ENCODE assay signal across 1 cellular context in the genomic region with DNA sequence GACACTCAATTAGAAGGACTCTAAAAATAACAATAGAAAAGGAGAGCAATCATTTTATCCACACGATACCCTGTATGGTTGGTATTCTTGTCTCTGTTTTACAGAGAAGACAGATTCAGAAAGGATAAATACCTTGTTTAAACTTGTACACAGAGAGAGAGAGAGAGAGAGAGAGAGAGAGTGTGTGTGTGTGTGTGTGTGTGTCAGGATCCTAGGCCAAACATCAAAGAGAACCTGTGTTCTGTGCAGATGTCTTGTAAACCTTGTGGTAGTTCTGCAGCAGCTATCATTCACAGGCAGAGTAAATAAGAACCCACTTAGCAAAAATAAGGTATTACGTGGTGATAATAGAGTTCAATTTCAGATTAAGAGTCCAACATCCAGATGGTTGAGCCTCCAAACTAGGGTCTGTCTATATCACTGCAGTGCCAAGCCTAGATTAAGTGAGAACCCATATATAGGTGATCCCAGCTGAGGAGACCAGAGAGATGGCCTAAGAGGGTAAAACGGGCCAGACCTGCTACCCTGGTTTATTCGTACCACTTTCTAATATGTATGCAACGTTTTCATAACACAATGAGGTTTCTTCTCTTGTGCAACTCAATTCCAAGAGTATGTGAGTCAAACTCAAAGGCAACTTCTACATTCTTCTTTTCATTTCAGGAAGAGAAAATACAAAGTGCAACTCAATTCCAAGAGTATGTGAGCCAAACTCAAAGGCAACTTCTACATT.
TF ChIP-seq lines count a peak whose summit lies in the region.

No MANE protein-coding gene starts in this region.

TF ChIP-seq in HCT116, 20 proteins besides CTCF, POLR2A, EP300 and RAD21 (continued from another document):
- TF ChIP-seq, protein P1, sequence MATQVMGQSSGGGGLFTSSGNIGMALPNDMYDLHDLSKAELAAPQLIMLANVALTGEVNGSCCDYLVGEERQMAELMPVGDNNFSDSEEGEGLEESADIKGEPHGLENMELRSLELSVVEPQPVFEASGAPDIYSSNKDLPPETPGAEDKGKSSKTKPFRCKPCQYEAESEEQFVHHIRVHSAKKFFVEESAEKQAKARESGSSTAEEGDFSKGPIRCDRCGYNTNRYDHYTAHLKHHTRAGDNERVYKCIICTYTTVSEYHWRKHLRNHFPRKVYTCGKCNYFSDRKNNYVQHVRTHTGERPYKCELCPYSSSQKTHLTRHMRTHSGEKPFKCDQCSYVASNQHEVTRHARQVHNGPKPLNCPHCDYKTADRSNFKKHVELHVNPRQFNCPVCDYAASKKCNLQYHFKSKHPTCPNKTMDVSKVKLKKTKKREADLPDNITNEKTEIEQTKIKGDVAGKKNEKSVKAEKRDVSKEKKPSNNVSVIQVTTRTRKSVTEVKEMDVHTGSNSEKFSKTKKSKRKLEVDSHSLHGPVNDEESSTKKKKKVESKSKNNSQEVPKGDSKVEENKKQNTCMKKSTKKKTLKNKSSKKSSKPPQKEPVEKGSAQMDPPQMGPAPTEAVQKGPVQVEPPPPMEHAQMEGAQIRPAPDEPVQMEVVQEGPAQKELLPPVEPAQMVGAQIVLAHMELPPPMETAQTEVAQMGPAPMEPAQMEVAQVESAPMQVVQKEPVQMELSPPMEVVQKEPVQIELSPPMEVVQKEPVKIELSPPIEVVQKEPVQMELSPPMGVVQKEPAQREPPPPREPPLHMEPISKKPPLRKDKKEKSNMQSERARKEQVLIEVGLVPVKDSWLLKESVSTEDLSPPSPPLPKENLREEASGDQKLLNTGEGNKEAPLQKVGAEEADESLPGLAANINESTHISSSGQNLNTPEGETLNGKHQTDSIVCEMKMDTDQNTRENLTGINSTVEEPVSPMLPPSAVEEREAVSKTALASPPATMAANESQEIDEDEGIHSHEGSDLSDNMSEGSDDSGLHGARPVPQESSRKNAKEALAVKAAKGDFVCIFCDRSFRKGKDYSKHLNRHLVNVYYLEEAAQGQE (IDR thresholded peaks at IDR 0.05; ENCODE audit: low read depth): no peak
- TF ChIP-seq, protein P2, sequence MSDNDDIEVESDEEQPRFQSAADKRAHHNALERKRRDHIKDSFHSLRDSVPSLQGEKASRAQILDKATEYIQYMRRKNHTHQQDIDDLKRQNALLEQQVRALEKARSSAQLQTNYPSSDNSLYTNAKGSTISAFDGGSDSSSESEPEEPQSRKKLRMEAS (IDR thresholded peaks at IDR 0.05): no peak
- TF ChIP-seq CEBPB (IDR thresholded peaks at IDR 0.05; ENCODE audit: low read depth) (no peak), YY1 (IDR thresholded peaks at IDR 0.05; ENCODE audit: extremely low read depth, insufficient replicate concordance, low read depth, low read length) (no peak), FOSL1 (IDR thresholded peaks at IDR 0.05; ENCODE audit: low read depth) (no peak), ELF1 (IDR thresholded peaks at IDR 0.05; ENCODE audit: borderline replicate concordance, low read depth) (no peak), SP1 (IDR thresholded peaks at IDR 0.05; ENCODE audit: low read depth) (no peak), ZNF274 (IDR thresholded peaks at IDR 0.05; ENCODE audit: low read depth, low read length) (no peak)
- TF ChIP-seq, protein P3, sequence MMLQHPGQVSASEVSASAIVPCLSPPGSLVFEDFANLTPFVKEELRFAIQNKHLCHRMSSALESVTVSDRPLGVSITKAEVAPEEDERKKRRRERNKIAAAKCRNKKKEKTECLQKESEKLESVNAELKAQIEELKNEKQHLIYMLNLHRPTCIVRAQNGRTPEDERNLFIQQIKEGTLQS (IDR thresholded peaks at IDR 0.05): no peak
- TF ChIP-seq, protein P4, sequence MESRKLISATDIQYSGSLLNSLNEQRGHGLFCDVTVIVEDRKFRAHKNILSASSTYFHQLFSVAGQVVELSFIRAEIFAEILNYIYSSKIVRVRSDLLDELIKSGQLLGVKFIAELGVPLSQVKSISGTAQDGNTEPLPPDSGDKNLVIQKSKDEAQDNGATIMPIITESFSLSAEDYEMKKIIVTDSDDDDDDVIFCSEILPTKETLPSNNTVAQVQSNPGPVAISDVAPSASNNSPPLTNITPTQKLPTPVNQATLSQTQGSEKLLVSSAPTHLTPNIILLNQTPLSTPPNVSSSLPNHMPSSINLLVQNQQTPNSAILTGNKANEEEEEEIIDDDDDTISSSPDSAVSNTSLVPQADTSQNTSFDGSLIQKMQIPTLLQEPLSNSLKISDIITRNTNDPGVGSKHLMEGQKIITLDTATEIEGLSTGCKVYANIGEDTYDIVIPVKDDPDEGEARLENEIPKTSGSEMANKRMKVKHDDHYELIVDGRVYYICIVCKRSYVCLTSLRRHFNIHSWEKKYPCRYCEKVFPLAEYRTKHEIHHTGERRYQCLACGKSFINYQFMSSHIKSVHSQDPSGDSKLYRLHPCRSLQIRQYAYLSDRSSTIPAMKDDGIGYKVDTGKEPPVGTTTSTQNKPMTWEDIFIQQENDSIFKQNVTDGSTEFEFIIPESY (IDR thresholded peaks at IDR 0.05; ENCODE audit: extremely low read depth, insufficient replicate concordance, low read length): no peak
